2 cellular contexts compared by ENCODE assay signal in genomic region chr7:130741336-130741995, GRCh38.
TF ChIP-seq lines count a peak whose summit lies in the region.

No MANE protein-coding gene starts in this region.

TF ChIP-seq in A549, 52 proteins besides CTCF, POLR2A, EP300 and RAD21 (continued from another document):
- TF ChIP-seq CBX8 (IDR thresholded peaks at IDR 0.05), result peak; percentile 71; the same call in 1 of the 2 replicates
- TF ChIP-seq MAFK (IDR thresholded peaks at IDR 0.05; ENCODE audit: partially characterized antibody), result no peak
- no peak for TF ChIP-seq CHD4 (IDR thresholded peaks at IDR 0.05; ENCODE audit: borderline replicate concordance)

TF ChIP-seq in GM23338, 12 proteins besides CTCF, POLR2A, EP300 and RAD21 (continued from another document):
- TF ChIP-seq ZNF462 (CRISPR knock-in tag; IDR thresholded peaks at IDR 0.05) (no peak), EZH2 (IDR thresholded peaks at IDR 0.05; ENCODE audit: low read depth, unreplicated experiment) (no peak), REST (IDR thresholded peaks at IDR 0.05; ENCODE audit: unreplicated experiment) (no peak), POLR2AphosphoS5 (IDR thresholded peaks at IDR 0.05; ENCODE audit: low read depth) (no peak), CREB1 (CRISPR knock-in tag; IDR thresholded peaks at IDR 0.05; ENCODE audit: low read depth) (no peak), JUNB (IDR thresholded peaks at IDR 0.05; ENCODE audit: unreplicated experiment) (no peak), EZH2phosphoT487 (IDR thresholded peaks at IDR 0.05; ENCODE audit: unreplicated experiment) (no peak), ETS1 (IDR thresholded peaks at IDR 0.05) (no peak), ZNF114 (CRISPR knock-in tag; IDR thresholded peaks at IDR 0.05) (no peak)
